ENCODE assay signal across 8 cellular contexts in genomic region chr19:41204338-41204737, GRCh38. TPM values are rescaled to one million over a fixed set of nuclear protein-coding genes. Genes with fewer than 3 reads are reported as not detected.
DNase-seq lines count a peak whose midpoint lies in the region; TF ChIP-seq lines count a peak whose summit lies in the region.
"Not testable (repeated sequence)": the region's sequence is repeated elsewhere in the genome, so short reads cannot be mapped to it uniquely, and the experiment has no call there.

No MANE protein-coding gene starts in this region.

- DNase-seq in DMS79 (lab: John Stamatoyannopoulos, UW) (peak; percentile 20), KG1 (lab: John Stamatoyannopoulos, UW) (peak; percentile 20), NOMO-1 treated with dmso at 0.1 percent for 144 hours (lab: John Stamatoyannopoulos, UW; ENCODE audit: unreplicated experiment) (peak; percentile 53), MCF 10A (ENCODE audit: unreplicated experiment) (peak; percentile 89), right atrium auricular region (ENCODE audit: low spot score) (peak; percentile 86), posterior cingulate gyrus (peak; percentile 49 to 96 (median 78)), substantia nigra (lab: John Stamatoyannopoulos, UW) (peak in 43 of 49 donors; percentile 12 to 85 (median 61))
- peak; percentile 86 for DNase-seq in activated CD4-positive, alpha-beta T cell treated with anti-CD3 and anti-CD28 coated beads for 48 hours

- POLR2A ChIA-PET in MCF 10A (lab: Yijun Ruan, JAX): interaction anchor here (0.6 to 5.3 kb wide), 9 partner anchors 14 to 192 kb away, joined by 3 to 80 read pairs (median 4); partner anchors contain the start of gene HNRNPUL1

- not testable (repeated sequence) for H3K9me3 ChIP-seq in right atrium auricular region

- H3K36me3 ChIP-seq in right atrium auricular region: not testable (repeated sequence)

- peaks cover 17% of the 10 kb centered on the region for H3K4me1 Mint-ChIP-seq in MCF 10A (ENCODE audit: insufficient read depth, unreplicated experiment)

- H3K27me3 ChIP-seq in right atrium auricular region: not testable (repeated sequence)

- not testable (repeated sequence) for H3K27me3 Mint-ChIP-seq in MCF 10A (ENCODE audit: insufficient read depth, unreplicated experiment)

- H3K27ac Mint-ChIP-seq in MCF 10A (ENCODE audit: low read depth, unreplicated experiment): not testable (repeated sequence)

- H3K4me1 ChIP-seq in right atrium auricular region: not testable (repeated sequence)

- intact Hi-C loops in MCF 10A (cut with micrococcal nuclease): loop anchor here (1.0 kb wide), 4 partner anchors 58 to 366 kb away; no protein-coding TSS in a partner anchor
- intact Hi-C loops in posterior cingulate gyrus (cut with DNase I): loop anchor here (1.0 to 2.0 kb wide), 2 partner anchors 58 to 104 kb away; no protein-coding TSS in a partner anchor

- not testable (repeated sequence) for H3K27ac ChIP-seq in right atrium auricular region; substantia nigra (ENCODE audit: low read depth, low read length, poor library complexity, severe bottlenecking)

- CTCF ChIA-PET in MCF 10A (lab: Yijun Ruan, JAX): interaction anchor here (0.6 to 9.1 kb wide), 17 partner anchors 14 to 539 kb away, joined by 3 to 137 read pairs (median 4); partner anchors contain the start of genes AXL, CCDC97 and HNRNPUL1

- not testable (repeated sequence) for H3K9me3 Mint-ChIP-seq in MCF 10A (ENCODE audit: unreplicated experiment)

- not testable (repeated sequence) for H3K4me3 Mint-ChIP-seq in MCF 10A (ENCODE audit: unreplicated experiment)

- not testable (repeated sequence) for H3K4me3 ChIP-seq in right atrium auricular region

- TF ChIP-seq CTCF in MCF 10A (IDR thresholded peaks at IDR 0.05; ENCODE audit: unreplicated experiment): peak; percentile 71
- peak; percentile 57 to 81 for TF ChIP-seq CTCF in right atrium auricular region (IDR thresholded peaks at IDR 0.05)

- H3K36me3 Mint-ChIP-seq in MCF 10A (ENCODE audit: insufficient read depth, unreplicated experiment): not testable (repeated sequence)

- BruUV-seq in MCF 10A (replicated peaks; lab: Mats Ljungman, UMichigan): not testable (repeated sequence)

RNA-seq across cellular contexts. Expression of gene CYP2S1, which starts 11.3 kb away (rescaled TPM):
- total RNA-seq in MCF 10A (2022) (not detected in 2 replicates), right atrium auricular region (1 to 10 TPM in 1 of 2 donors, under 1 TPM in 1; 0.59 to 1.6 TPM)

RNA-seq across cellular contexts. Expression of gene AXL, which starts 14.7 kb away (rescaled TPM):
- total RNA-seq in MCF 10A (2022) (136 and 165 TPM in 2 replicates), right atrium auricular region (10 to 100 TPM; 27.3 to 81.4 TPM)

RNA-seq across cellular contexts. Expression of gene HNRNPUL1, which starts 59.8 kb away (rescaled TPM):
- total RNA-seq in MCF 10A (2022) (179 and 204 TPM in 2 replicates), right atrium auricular region (100 to 1,000 TPM in 1 of 2 donors, 10 to 100 TPM in 1; 88.8 to 109 TPM)

Comparison
In these comparisons a context has a peak if more than half of its experiments do, and no peak if none do; other contexts are left out.
1. DNase-seq: peak in every context shown above with its lines; median percentile 89 in MCF 10A; 86 in activated CD4-positive, alpha-beta T cell treated with anti-CD3 and anti-CD28 coated beads for 48 hours; 86 in right atrium auricular region; 78 in posterior cingulate gyrus; 61 in substantia nigra; 53 in NOMO-1 treated with dmso at 0.1 percent for 144 hours; 20 in DMS79; 20 in KG1.